Comparison of ENCODE assay signal across 8 cellular contexts in genomic region chr5:134411546-134412266, GRCh38. TPM values are rescaled to one million over a fixed set of nuclear protein-coding genes. Genes with fewer than 3 reads are reported as not detected.
DNase-seq lines count a peak whose midpoint lies in the region; ATAC-seq and TF ChIP-seq lines count a peak whose summit lies in the region.

Gene CDKN2AIPNL, minus strand, starts transcription at chr5:134411881. Its CDS starts 27 bp downstream, at chr5:134411854.

- peaks cover 22% of the 10 kb centered on the region for H3K4me1 ChIP-seq in mammary epithelial cell (ENCODE audit: insufficient read depth, low read length)

- WGBS in mammary epithelial cell (ENCODE audit: low coverage, missing lambda C conversion rate) = 1% methylated on average over 20 of the region's 61 CpGs

- no TSS peak for BruUV-seq in mammary epithelial cell (replicated peaks; lab: Mats Ljungman, UMichigan)

- H2AFZ ChIP-seq in mammary epithelial cell (ENCODE audit: low read depth, low read length) = peak within 1 kb of the TSS; percentile 88

- in situ Hi-C loops in mammary epithelial cell (cut with MboI; ENCODE audit: low sequenced_read_pairs in 2 of 2) = loop anchor here in 1 of 2 donors (10.0 kb wide), 1 partner anchor 113 kb away; the partner anchor contains the start of gene JADE2

- TF ChIP-seq CTCF in AG04450 (IDR thresholded peaks at IDR 0.05; ENCODE audit: low read depth, low read length) (peak; percentile 67), WI38 (IDR thresholded peaks at IDR 0.05; ENCODE audit: low read depth, low read length) (peak; percentile 59), mammary epithelial cell (conservative IDR thresholded peaks at IDR 0.05 in 1 of 2, IDR thresholded peaks at IDR 0.05 in 1 of 2; ENCODE audit: extremely low read depth in 1 of 2, insufficient read depth in 1 of 2, low read depth in 1 of 2, low read length in 2 of 2) (peak; percentile 35 to 77)

- no peaks in the 10 kb centered on the region for H4K20me1 ChIP-seq in mammary epithelial cell (ENCODE audit: insufficient read depth, low read length)

- H3K4me3 ChIP-seq in AG04450 (ENCODE audit: low read depth, low read length) = peak within 1 kb of the TSS; percentile 79
- peak within 1 kb of the TSS; percentile 91 for H3K4me3 ChIP-seq in WI38 (ENCODE audit: low read depth, low read length)
- peak within 1 kb of the TSS; percentile 85 to 91 (median 87) for H3K4me3 ChIP-seq in mammary epithelial cell (replicated peaks in 1 of 3; ENCODE audit: insufficient read depth in 1 of 3, low read depth in 2 of 3, low read length in 3 of 3)

- DNase-seq in AG04450 (ENCODE audit: low read depth, low spot score) (peak; percentile 61), NCI-H2171 treated with DMSO at 0.1 percent for 48 hours (lab: John Stamatoyannopoulos, UW) (peak; percentile 76), mammary epithelial cell (peak; percentile 81), iPS-NIHi7 (ENCODE audit: extremely low spot score) (peak; percentile 98), smooth muscle cell of the brain vasculature (ENCODE audit: low read depth, low spot score) (peak; percentile 53)

- peak within 1 kb of the TSS; percentile 96 for H3K4me2 ChIP-seq in mammary epithelial cell (ENCODE audit: insufficient read depth, low read depth, low read length)

- H3K9me3 ChIP-seq in AG04450 (ENCODE audit: control insufficient read depth, insufficient read depth, low read length) (no peaks in the 10 kb centered on the region; the same call in 1 of the 2 replicates), mammary epithelial cell (replicated peaks; ENCODE audit: insufficient read depth, low read length) (no peaks in the 10 kb centered on the region)

- H3K9ac ChIP-seq in mammary epithelial cell (ENCODE audit: insufficient read depth, low read length) = peak within 1 kb of the TSS; percentile 77

- no peaks in the 10 kb centered on the region for H3K36me3 ChIP-seq in mammary epithelial cell (ENCODE audit: insufficient read depth, low read length)

- H3K27me3 ChIP-seq in AG04450 (ENCODE audit: control insufficient read depth, insufficient read depth, low read length) (no peaks in the 10 kb centered on the region), mammary epithelial cell (ENCODE audit: insufficient read depth, low read length) (no peaks in the 10 kb centered on the region)

- peak; percentile 98 for ATAC-seq in GM18867 (IDR thresholded peaks at IDR 0.05; ENCODE audit: unreplicated experiment)
- peak; percentile 93 for ATAC-seq in HG03097 (IDR thresholded peaks at IDR 0.05; ENCODE audit: low FRiP score, unreplicated experiment)

- POLR2A ChIA-PET in AG04450 (lab: Yijun Ruan, JAX) = interaction anchor here (0.6 to 2.0 kb wide), 5 partner anchors 9 to 116 kb away, joined by 3 to 13 read pairs (median 3); partner anchors contain the start of gene JADE2

- peak within 1 kb of the TSS; percentile 39 for H3K27ac ChIP-seq in AG04450 (ENCODE audit: low read depth, low read length)
- peak within 1 kb of the TSS; percentile 28 for H3K27ac ChIP-seq in mammary epithelial cell (ENCODE audit: insufficient read depth, low read depth, low read length)

- intact Hi-C loops in mammary epithelial cell (cut with micrococcal nuclease) = loop anchor here (1.0 kb wide), 6 partner anchors 28 to 166 kb away; no protein-coding TSS in a partner anchor

- CTCF ChIA-PET in AG04450 (lab: Charles Lee) = interaction anchor here (0.6 to 4.7 kb wide), 26 partner anchors 9 to 229 kb away, joined by 3 to 33 read pairs (median 5); partner anchors contain the start of genes CDKL3 and UBE2B
- CTCF ChIA-PET in mammary epithelial cell (lab: Charles Lee; ENCODE audit: low non-redundant PET) = interaction anchor here (1.4 kb wide), 1 partner anchor 27 kb away, joined by 5 read pairs; no protein-coding TSS in a partner anchor

- H3K79me2 ChIP-seq in mammary epithelial cell (ENCODE audit: insufficient read depth, low read length) = peaks cover 21% of the 10 kb centered on the region

- dilution Hi-C loops in mammary epithelial cell (cut with HindIII; ENCODE audit: low sequenced_read_pairs) = no loop called here

RNA-seq across cellular contexts. Expression of gene CDKN2AIPNL, which starts in this region (rescaled TPM):
- 16.7 and 20.8 TPM in 2 replicates for polyA plus RNA-seq in AG04450 (2011; rRNA removed)
- 4.8 and 6.7 TPM in 2 replicates for polyA minus RNA-seq in AG04450 (2011; rRNA and poly(A)+ RNA removed)
- 10 to 100 TPM; 28.7 to 30.0 TPM for total RNA-seq in mammary epithelial cell
- polyA plus RNA-seq in mammary epithelial cell = 17.5 TPM
- 4.7 TPM for polyA minus RNA-seq in mammary epithelial cell

Comparison
In these comparisons a context has a peak if more than half of its experiments do, and no peak if none do; other contexts are left out.
1. Peak in every context shown above with its lines: DNase-seq, ATAC-seq, H3K4me3 ChIP-seq and H3K27ac ChIP-seq.